Comparison of ENCODE assay signal across 8 cellular contexts in genomic region chr1:116417678-116418077, GRCh38. TPM values are rescaled to one million over a fixed set of nuclear protein-coding genes. Genes with fewer than 3 reads are reported as not detected.
DNase-seq lines count a peak whose midpoint lies in the region; ATAC-seq, FAIRE-seq and TF ChIP-seq lines count a peak whose summit lies in the region.

No MANE protein-coding gene starts in this region.

- peak overlapping the region; percentile 96 for H3K27ac Mint-ChIP-seq in CD8-positive, alpha-beta T cell
- H3K27ac Mint-ChIP-seq in osteocyte (ENCODE audit: unreplicated experiment): no peak overlapping the region

- H3K4me1 ChIP-seq in CD8-positive, alpha-beta T cell (ENCODE audit: insufficient read depth, low read length): peaks cover 29% of the 10 kb centered on the region
- H3K4me1 ChIP-seq in Panc1 (ENCODE audit: control insufficient read depth, insufficient read depth, low read length) (peaks cover 4% of the 10 kb centered on the region; the same call in 1 of the 2 replicates), esophagus (ENCODE audit: control insufficient read depth in 2 of 2, insufficient read depth in 2 of 2, low read length in 1 of 2) (peaks cover 0 to 5% of the 10 kb centered on the region in 2 donors)

- H3K4me3 Mint-ChIP-seq in CD8-positive, alpha-beta T cell: peak overlapping the region; percentile 89
- peak overlapping the region; percentile 83 for H3K4me3 Mint-ChIP-seq in osteocyte (ENCODE audit: unreplicated experiment)

- no peak for ATAC-seq in CD8-positive, alpha-beta T cell
- ATAC-seq in Panc1: no peak
- ATAC-seq in GM18505 (IDR thresholded peaks at IDR 0.05; ENCODE audit: unreplicated experiment): no peak

- peak overlapping the region; percentile 80 for H3K27ac ChIP-seq in CD8-positive, alpha-beta T cell (ENCODE audit: low read depth, low read length)
- H3K27ac ChIP-seq in Panc1 (ENCODE audit: low read length) (peak overlapping the region; percentile 95), esophagus (ENCODE audit: low read depth in 2 of 2, low read length in 1 of 2) (peak overlapping the region in 1 of 2 donors; percentile 71)

- no peak for FAIRE-seq in GM19239 (lab: Jason Lieb, UNC)

- whole genome bisulfite sequencing in esophagus, 2 donors: 35 to 46% methylated on average over 6 of the region's 6 CpGs

- peaks cover 38% of the 10 kb centered on the region for H3K4me1 Mint-ChIP-seq in CD8-positive, alpha-beta T cell (ENCODE audit: low read depth)
- H3K4me1 Mint-ChIP-seq in osteocyte (ENCODE audit: unreplicated experiment): peaks cover 22% of the 10 kb centered on the region

- no peak for DNase-seq in CD8-positive, alpha-beta T cell
- DNase-seq in Panc1 (ENCODE audit: low read depth, low spot score) (no peak), osteocyte (ENCODE audit: extremely low spot score, unreplicated experiment) (no peak), nucleus accumbens (lab: John Stamatoyannopoulos, UW) (no peak), GM19239 (ENCODE audit: insufficient read length, low spot score) (no peak)
- DNase-seq in stimulated activated CD4-positive, alpha-beta T cell treated with anti-CD3 and anti-CD28 coated beads, Interleukin-12 subunit alpha, Interleukin-12 subunit beta, amount 100 ng/mL, for 4 hours: no peak

- H3K9me3 ChIP-seq in CD8-positive, alpha-beta T cell (ENCODE audit: low read length): no peaks in the 10 kb centered on the region
- H3K9me3 ChIP-seq in Panc1 (ENCODE audit: control insufficient read depth, insufficient read depth, low read depth, low read length) (no peaks in the 10 kb centered on the region), esophagus (ENCODE audit: control insufficient read depth in 2 of 2, insufficient read depth in 1 of 2, low read depth in 1 of 2, low read length in 1 of 2) (no peaks in the 10 kb centered on the region)

- no peaks in the 10 kb centered on the region for H3K27me3 Mint-ChIP-seq in CD8-positive, alpha-beta T cell (ENCODE audit: low read depth)
- H3K27me3 Mint-ChIP-seq in osteocyte (ENCODE audit: unreplicated experiment): peaks cover 14% of the 10 kb centered on the region

- H3K4me3 ChIP-seq in CD8-positive, alpha-beta T cell (ENCODE audit: low read depth, low read length): peak overlapping the region; percentile 81
- peak overlapping the region; percentile 96 for H3K4me3 ChIP-seq in Panc1 (ENCODE audit: low read depth in 2 of 2, low read length in 2 of 2)
- H3K4me3 ChIP-seq in esophagus (ENCODE audit: low read depth in 1 of 2, low read length in 2 of 2): peak overlapping the region; percentile 71 to 90

- TF ChIP-seq CTCF in CD8-positive, alpha-beta T cell (IDR thresholded peaks at IDR 0.05): no peak
- no peak for TF ChIP-seq CTCF in Panc1 (IDR thresholded peaks at IDR 0.05)
- TF ChIP-seq CTCF in osteocyte (IDR thresholded peaks at IDR 0.05): no peak

- intact Hi-C loops in CD8-positive, alpha-beta T cell (cut with DNase I, micrococcal nuclease): loop anchor here (1.0 to 10.0 kb wide), 6 partner anchors 23 to 947 kb away; partner anchors contain the start of genes CD58 (in 1 of the 2) and MAN1A2 (in 1 of the 2)
- intact Hi-C loops in Panc1 (cut with micrococcal nuclease; ENCODE audit: unreplicated experiment): no loop called here

- no peak for TF ChIP-seq POLR2A in GM18505 (IDR thresholded peaks at IDR 0.05; ENCODE audit: borderline replicate concordance, extremely low read depth, insufficient read depth, insufficient read length)

- H3K27me3 ChIP-seq in CD8-positive, alpha-beta T cell (ENCODE audit: insufficient read depth, low read length): no peaks in the 10 kb centered on the region
- H3K27me3 ChIP-seq in Panc1 (ENCODE audit: control insufficient read depth, insufficient read depth, low read length) (no peaks in the 10 kb centered on the region), esophagus (ENCODE audit: control insufficient read depth in 1 of 2, insufficient read depth in 2 of 2, low read length in 2 of 2) (no peaks in the 10 kb centered on the region)

- in situ Hi-C loops in Panc1 (cut with HindIII; ENCODE audit: low pct_unique_long_range_greater_than_20kb, low sequenced_read_pairs): no loop called here

- CTCF ChIA-PET in CD8-positive, alpha-beta T cell (lab: Charles Lee): interaction anchor here (1.0 to 2.8 kb wide), 7 partner anchors 9 to 267 kb away, joined by 3 to 8 read pairs (median 3); no protein-coding TSS in a partner anchor
- CTCF ChIA-PET in Panc1 (lab: Charles Lee): interaction anchor here (1.1 kb wide), 1 partner anchor 68 kb away, joined by 5 read pairs; no protein-coding TSS in a partner anchor

- no peaks in the 10 kb centered on the region for H3K36me3 ChIP-seq in CD8-positive, alpha-beta T cell (ENCODE audit: insufficient read depth, low read length)
- peaks cover 5% of the 10 kb centered on the region; the same call in 1 of the 2 replicates for H3K36me3 ChIP-seq in Panc1 (ENCODE audit: control insufficient read depth, insufficient read depth, low read length)
- no peaks in the 10 kb centered on the region for H3K36me3 ChIP-seq in esophagus (ENCODE audit: control insufficient read depth in 2 of 2, insufficient read depth in 2 of 2, low read length in 1 of 2)

- H3K36me3 Mint-ChIP-seq in CD8-positive, alpha-beta T cell: peaks cover 14% of the 10 kb centered on the region
- no peaks in the 10 kb centered on the region for H3K36me3 Mint-ChIP-seq in osteocyte (ENCODE audit: unreplicated experiment)

- BruUV-seq in Panc1 (replicated peaks; lab: Mats Ljungman, UMichigan): no TSS peak

- H3K9me3 Mint-ChIP-seq in CD8-positive, alpha-beta T cell: no peaks in the 10 kb centered on the region
- H3K9me3 Mint-ChIP-seq in osteocyte (ENCODE audit: unreplicated experiment): no peaks in the 10 kb centered on the region

- POLR2A ChIA-PET in CD8-positive, alpha-beta T cell (lab: Charles Lee): interaction anchor here (0.8 to 3.6 kb wide), 4 partner anchors 10 to 186 kb away, joined by 3 to 40 read pairs (median 4); partner anchors contain the start of gene ATP1A1
- POLR2A ChIA-PET in Panc1 (lab: Charles Lee): interaction anchor here (0.6 kb wide), 3 partner anchors 58 to 1523 kb away, joined by 3 to 4 read pairs (median 4); no protein-coding TSS in a partner anchor

RNA-seq across cellular contexts. Expression of gene ATP1A1, which starts 44.6 kb away (rescaled TPM):
- 100 to 1,000 TPM; 204 to 211 TPM for total RNA-seq in CD8-positive, alpha-beta T cell
- total RNA-seq in Panc1 (2021; ENCODE audit: unreplicated experiment): 131 TPM
- polyA plus RNA-seq in Panc1 (2012; ENCODE audit: insufficient read length): 103 TPM
- polyA plus RNA-seq in esophagus: 100 to 1,000 TPM; 117 to 196 TPM
- 213 TPM in 2 replicates for total RNA-seq in osteocyte
